In genomic region chr6:63516186-63516944, GRCh38 we compare ENCODE assay signal across 1 cellular context.
TF ChIP-seq lines count a peak whose summit lies in the region.

No MANE protein-coding gene starts in this region.

TF ChIP-seq in HepG2, 621 proteins besides CTCF, POLR2A, EP300 and RAD21 (continued from another document and continues in another):
- peak; percentile 88 for TF ChIP-seq HOMEZ (CRISPR knock-in tag; IDR thresholded peaks at IDR 0.05; ENCODE audit: low read depth)
- TF ChIP-seq ZNF597 (CRISPR knock-in tag; IDR thresholded peaks at IDR 0.05): no peak
- no peak for TF ChIP-seq ZNF619 (CRISPR knock-in tag; IDR thresholded peaks at IDR 0.05)
- TF ChIP-seq ZNF563 (CRISPR knock-in tag; IDR thresholded peaks at IDR 0.05): no peak
- no peak for TF ChIP-seq IRF9 (CRISPR knock-in tag; IDR thresholded peaks at IDR 0.05; ENCODE audit: borderline replicate concordance)
- TF ChIP-seq NCOR1 (IDR thresholded peaks at IDR 0.05; ENCODE audit: borderline replicate concordance, low read length): peak; percentile 99
- TF ChIP-seq DRAP1 (CRISPR knock-in tag; IDR thresholded peaks at IDR 0.05): peak; percentile 81
- no peak for TF ChIP-seq SETDB1 (CRISPR knock-in tag; IDR thresholded peaks at IDR 0.05; ENCODE audit: borderline replicate concordance)
- peak; percentile 97 for TF ChIP-seq CEBPB (IDR thresholded peaks at IDR 0.05; ENCODE audit: borderline replicate concordance, low read depth, low read length)
- peak; percentile 12 for TF ChIP-seq MIER2 (CRISPR knock-in tag; IDR thresholded peaks at IDR 0.05)
- TF ChIP-seq KDM5A (IDR thresholded peaks at IDR 0.05; ENCODE audit: borderline replicate concordance, low read length): peak; percentile 24; the same call in 1 of the 2 replicates
- TF ChIP-seq FOXJ3 (CRISPR knock-in tag; IDR thresholded peaks at IDR 0.05; ENCODE audit: borderline replicate concordance): peak; percentile 94; the same call in 1 of the 2 replicates
- TF ChIP-seq ZNF704 (CRISPR knock-in tag; IDR thresholded peaks at IDR 0.05; ENCODE audit: borderline replicate concordance): no peak
- TF ChIP-seq PITX1 (CRISPR knock-in tag; IDR thresholded peaks at IDR 0.05): peak; percentile 91
- TF ChIP-seq ZNF589 (CRISPR knock-in tag; conservative IDR thresholded peaks at IDR 0.05): no peak
- TF ChIP-seq PRPF4 (IDR thresholded peaks at IDR 0.05; ENCODE audit: low read depth, low read length, poor library complexity, severe bottlenecking): no peak
- TF ChIP-seq DR1 (CRISPR knock-in tag; IDR thresholded peaks at IDR 0.05): 0 out of 2 replicates have a peak, but pooled peaks have one; percentile 20
- TF ChIP-seq THRA (CRISPR knock-in tag; IDR thresholded peaks at IDR 0.05; ENCODE audit: borderline replicate concordance): peak; percentile 96
- peak; percentile 70 for TF ChIP-seq RBM22 (optimal IDR thresholded peaks at IDR 0.05; ENCODE audit: low read length)
- peak in 1 of 2 experiments; percentile 77; a peak in 1 of 4 replicates for TF ChIP-seq KLF16 (CRISPR knock-in tag; IDR thresholded peaks at IDR 0.05)
- peak; percentile 35; the same call in 1 of the 2 replicates for TF ChIP-seq SKIL (CRISPR knock-in tag; IDR thresholded peaks at IDR 0.05; ENCODE audit: borderline replicate concordance)
- TF ChIP-seq TOPORS (CRISPR knock-in tag; IDR thresholded peaks at IDR 0.05): peak; percentile 44; the same call in 1 of the 2 replicates
- TF ChIP-seq SRSF4 (IDR thresholded peaks at IDR 0.05; ENCODE audit: low read depth, low read length, poor library complexity, severe bottlenecking): no peak
- peak; percentile 96 for TF ChIP-seq CREM (IDR thresholded peaks at IDR 0.05)
- no peak for TF ChIP-seq CREM (CRISPR knock-in tag; IDR thresholded peaks at IDR 0.05)
- TF ChIP-seq MED8 (CRISPR knock-in tag; IDR thresholded peaks at IDR 0.05; ENCODE audit: insufficient replicate concordance): peak; percentile 93
- peak; percentile 40; the same call in 1 of the 2 replicates for TF ChIP-seq ZNF772 (CRISPR knock-in tag; IDR thresholded peaks at IDR 0.05)
- TF ChIP-seq JDP2 (CRISPR knock-in tag; IDR thresholded peaks at IDR 0.05; ENCODE audit: borderline replicate concordance): no peak
- TF ChIP-seq ELF4 (CRISPR knock-in tag; IDR thresholded peaks at IDR 0.05; ENCODE audit: borderline replicate concordance): no peak; the same call in 1 of the 2 replicates
- TF ChIP-seq ZBTB7B (CRISPR knock-in tag; IDR thresholded peaks at IDR 0.05): 0 out of 2 replicates have a peak, but pooled peaks have one; percentile 27
- TF ChIP-seq MATR3 (CRISPR knock-in tag; IDR thresholded peaks at IDR 0.05): no peak
- TF ChIP-seq ASH2L (IDR thresholded peaks at IDR 0.05; ENCODE audit: insufficient read length, low read depth, low read length): peak; percentile 92
- no peak for TF ChIP-seq CSRNP2 (CRISPR knock-in tag; conservative IDR thresholded peaks at IDR 0.05; ENCODE audit: low read depth)
- peak; percentile 85 for TF ChIP-seq HIC2 (CRISPR knock-in tag; IDR thresholded peaks at IDR 0.05; ENCODE audit: low read depth)
- TF ChIP-seq ZBTB49 (CRISPR knock-in tag; IDR thresholded peaks at IDR 0.05; ENCODE audit: borderline replicate concordance): no peak
- TF ChIP-seq ZNF354B (CRISPR knock-in tag; IDR thresholded peaks at IDR 0.05): no peak
- TF ChIP-seq GMEB1 (CRISPR knock-in tag; IDR thresholded peaks at IDR 0.05; ENCODE audit: borderline replicate concordance): no peak; the same call in 1 of the 2 replicates
- peak; percentile 88; the same call in 1 of the 2 replicates for TF ChIP-seq NCOA1 (CRISPR knock-in tag; IDR thresholded peaks at IDR 0.05)
- TF ChIP-seq NR2F6 (IDR thresholded peaks at IDR 0.05): peak; percentile 100
- TF ChIP-seq NR2F6 (CRISPR knock-in tag; IDR thresholded peaks at IDR 0.05): peak; percentile 99
- peak; percentile 22; the same call in 1 of the 2 replicates for TF ChIP-seq ZNF652 (CRISPR knock-in tag; IDR thresholded peaks at IDR 0.05; ENCODE audit: borderline replicate concordance, low read depth)
- TF ChIP-seq ZNF800 (CRISPR knock-in tag; IDR thresholded peaks at IDR 0.05): no peak
- peak; percentile 91; the same call in 1 of the 2 replicates for TF ChIP-seq NFKBIZ (CRISPR knock-in tag; IDR thresholded peaks at IDR 0.05)
